Comparison of ENCODE assay signal across 1 cellular context in genomic region chr3:129421988-129422745, GRCh38.
TF ChIP-seq lines count a peak whose summit lies in the region.

No MANE protein-coding gene starts in this region.

TF ChIP-seq in endothelial cell of umbilical vein, 7 proteins besides CTCF, POLR2A, EP300 and RAD21 (continued from another document):
- no peak for TF ChIP-seq FOS (IDR thresholded peaks at IDR 0.05; ENCODE audit: borderline replicate concordance, insufficient read depth, low read length)
